Comparison of ENCODE assay signal across 9 cellular contexts in genomic region chr2:204967199-204967995, GRCh38.
DNase-seq lines count a peak whose midpoint lies in the region; ATAC-seq and TF ChIP-seq lines count a peak whose summit lies in the region.
"Had no signal": no experiment of that assay in that cellular context is flagged by ENCODE, and none has a peak within 500 bp of the region (broad histone marks: within the 10 kb centered on the region; RNA-seq: fewer than 3 reads in every experiment).

No MANE protein-coding gene starts in this region.

- H3K27me3 ChIP-seq in MG63: no peaks in the 10 kb centered on the region
- H3K27me3 ChIP-seq: foreskin keratinocyte had no signal

- H3K36me3 Mint-ChIP-seq in nephron progenitor cell (ENCODE audit: low read depth): no peaks in the 10 kb centered on the region

- H3K36me3 ChIP-seq in MG63: no peaks in the 10 kb centered on the region

- H3K4me1 Mint-ChIP-seq in nephron progenitor cell: peaks cover 48% of the 10 kb centered on the region

- no peaks in the 10 kb centered on the region for H3K27me3 Mint-ChIP-seq in nephron progenitor cell (ENCODE audit: low read depth, poor library complexity)

- H3K9me3 ChIP-seq in MG63: no peaks in the 10 kb centered on the region

- peak overlapping the region; percentile 90 for H3K27ac Mint-ChIP-seq in nephron progenitor cell

- DNase-seq in CMK (ENCODE audit: low read depth) (peak; percentile 76), T-helper 2 cell (peak in 3 of 5 experiments; percentile 12 to 94 (median 48)), nephron progenitor cell (no peak), MG63 (no peak)
- peak; percentile 6 to 49 for DNase-seq in activated T-helper 1 cell treated with anti-CD3 and anti-CD28 coated beads, Interleukin-2, amount 50 U/mL, for 16 hours (ENCODE audit: low read depth in 1 of 2, low spot score in 1 of 2)
- DNase-seq in NK-92 treated with Interleukin-12 subunit alpha and Interleukin-12 subunit beta, amount 100 ng/mL, for 24 hours (lab: John Stamatoyannopoulos, UW): no peak
- DNase-seq: foreskin keratinocyte had no signal

- H3K4me3 ChIP-seq in MG63: no peak overlapping the region

- no peaks in the 10 kb centered on the region for H3K9me3 Mint-ChIP-seq in nephron progenitor cell

- H3K4me3 Mint-ChIP-seq in nephron progenitor cell: no peak overlapping the region

- ATAC-seq in HG02798 (IDR thresholded peaks at IDR 0.05; ENCODE audit: poor library complexity, unreplicated experiment) (no peak), GM19463 (IDR thresholded peaks at IDR 0.05; ENCODE audit: unreplicated experiment) (no peak)
- ATAC-seq: foreskin keratinocyte had no signal

- TF ChIP-seq CTCF in nephron progenitor cell (IDR thresholded peaks at IDR 0.05): no peak

Comparison
In these comparisons a context has a peak if more than half of its experiments do, and no peak if none do; other contexts are left out.
1. DNase-seq: peak in CMK (single experiment), T-helper 2 cell (3 of 5) and activated T-helper 1 cell treated with anti-CD3 and anti-CD28 coated beads, Interleukin-2, amount 50 U/mL, for 16 hours (2 of 2); none in nephron progenitor cell (single experiment), MG63 (single experiment) and NK-92 treated with Interleukin-12 subunit alpha and Interleukin-12 subunit beta, amount 100 ng/mL, for 24 hours (single experiment).